20 cellular contexts compared by ENCODE assay signal in genomic region chr2:119786312-119786711, GRCh38. TPM values are rescaled to one million over a fixed set of nuclear protein-coding genes. Genes with fewer than 3 reads are reported as not detected.
DNase-seq lines count a peak whose midpoint lies in the region; ATAC-seq and TF ChIP-seq lines count a peak whose summit lies in the region.
"Had no signal": no experiment of that assay in that cellular context is flagged by ENCODE, and none has a peak within 500 bp of the region (broad histone marks: within the 10 kb centered on the region; RNA-seq: fewer than 3 reads in every experiment).

No MANE protein-coding gene starts in this region.

- H3K27ac ChIP-seq in CD8-positive, alpha-beta T cell (ENCODE audit: low read depth, low read length), result no peak overlapping the region
- peak overlapping the region in 1 of 10 donors; percentile 3 for H3K27ac ChIP-seq in heart right ventricle
- H3K27ac ChIP-seq: C4-2B, Peyer's patch had no signal

- POLR2A ChIA-PET in CD8-positive, alpha-beta T cell (lab: Charles Lee), result no interaction called here

- peaks cover 21% of the 10 kb centered on the region for H3K36me3 Mint-ChIP-seq in CD8-positive, alpha-beta T cell
- no peaks in the 10 kb centered on the region for H3K36me3 Mint-ChIP-seq in central memory CD8-positive, alpha-beta T cell (ENCODE audit: insufficient read depth)

- H3K4me1 Mint-ChIP-seq in CD8-positive, alpha-beta T cell (ENCODE audit: low read depth), result peaks cover 40% of the 10 kb centered on the region
- peaks cover 37% of the 10 kb centered on the region for H3K4me1 Mint-ChIP-seq in central memory CD8-positive, alpha-beta T cell

- peaks cover 4% of the 10 kb centered on the region for H3K9me3 ChIP-seq in CD8-positive, alpha-beta T cell (ENCODE audit: low read length)
- peaks cover 0 to 30% (median 23%) of the 10 kb centered on the region in 11 donors for H3K9me3 ChIP-seq in heart right ventricle
- H3K9me3 ChIP-seq: Peyer's patch had no signal

- WGBS in heart right ventricle, 2 donors, result 96 to 97% methylated on average over 1 of the region's 1 CpG

- no peak overlapping the region for H3K4me3 Mint-ChIP-seq in CD8-positive, alpha-beta T cell
- H3K4me3 Mint-ChIP-seq in central memory CD8-positive, alpha-beta T cell, result no peak overlapping the region

- DNase-seq in AG10803 (ENCODE audit: low read depth) (peak; percentile 11), heart right ventricle (no peak), NCI-H1092 (lab: John Stamatoyannopoulos, UW) (no peak), NCI-H1930 (lab: John Stamatoyannopoulos, UW) (no peak), DMS79 (lab: John Stamatoyannopoulos, UW) (no peak)
- no peak for DNase-seq in CD8-positive, alpha-beta T cell
- DNase-seq in central memory CD8-positive, alpha-beta T cell (ENCODE audit: low spot score in 2 of 2), result no peak
- DNase-seq: AML-193, COR-L47, DMS153, GF-D8, KBM-7, NCI-H1105 treated with DMSO at 0.1 percent for 48 hours, NCI-H187, NCI-H345, NCI-H526 treated with DMSO at 0.1 percent for 48 hours, Peyer's patch had no signal

- no peak overlapping the region for H3K4me3 ChIP-seq in AG10803 (ENCODE audit: low read length)
- H3K4me3 ChIP-seq in CD8-positive, alpha-beta T cell (ENCODE audit: low read depth, low read length), result no peak overlapping the region
- no peak overlapping the region for H3K4me3 ChIP-seq in heart right ventricle
- H3K4me3 ChIP-seq: Peyer's patch had no signal

- no peak for TF ChIP-seq CTCF in AG10803 (conservative IDR thresholded peaks at IDR 0.05; ENCODE audit: low read length)
- TF ChIP-seq CTCF in CD8-positive, alpha-beta T cell (IDR thresholded peaks at IDR 0.05), result no peak
- TF ChIP-seq CTCF in heart right ventricle (IDR thresholded peaks at IDR 0.05), result no peak

- no peaks in the 10 kb centered on the region for H3K27me3 Mint-ChIP-seq in CD8-positive, alpha-beta T cell (ENCODE audit: low read depth)
- no peaks in the 10 kb centered on the region for H3K27me3 Mint-ChIP-seq in central memory CD8-positive, alpha-beta T cell

- H3K36me3 ChIP-seq in CD8-positive, alpha-beta T cell (ENCODE audit: insufficient read depth, low read length), result no peaks in the 10 kb centered on the region
- peaks cover 0 to 6% (median 0%) of the 10 kb centered on the region in 9 donors for H3K36me3 ChIP-seq in heart right ventricle
- H3K36me3 ChIP-seq: Peyer's patch had no signal

- intact Hi-C loops in CD8-positive, alpha-beta T cell (cut with DNase I, micrococcal nuclease), result no loop called here
- intact Hi-C loops in heart right ventricle (cut with DNase I), result no loop called here

- H3K27ac Mint-ChIP-seq in CD8-positive, alpha-beta T cell, result peak overlapping the region; percentile 18
- peak overlapping the region; percentile 13 for H3K27ac Mint-ChIP-seq in central memory CD8-positive, alpha-beta T cell (ENCODE audit: low read depth)

- peaks cover 9% of the 10 kb centered on the region for H3K9me3 Mint-ChIP-seq in CD8-positive, alpha-beta T cell
- H3K9me3 Mint-ChIP-seq in central memory CD8-positive, alpha-beta T cell, result no peaks in the 10 kb centered on the region

- peaks cover 7% of the 10 kb centered on the region for H3K4me1 ChIP-seq in CD8-positive, alpha-beta T cell (ENCODE audit: insufficient read depth, low read length)
- peaks cover 0 to 21% (median 6%) of the 10 kb centered on the region in 9 donors for H3K4me1 ChIP-seq in heart right ventricle
- H3K4me1 ChIP-seq: Peyer's patch had no signal

- H3K27me3 ChIP-seq in CD8-positive, alpha-beta T cell (ENCODE audit: insufficient read depth, low read length), result no peaks in the 10 kb centered on the region
- H3K27me3 ChIP-seq in heart right ventricle, result no peaks in the 10 kb centered on the region
- H3K27me3 ChIP-seq: Peyer's patch had no signal

- CTCF ChIA-PET in CD8-positive, alpha-beta T cell (lab: Charles Lee), result no interaction called here

- ATAC-seq in CD8-positive, alpha-beta T cell, result no peak
- ATAC-seq in central memory CD8-positive, alpha-beta T cell (replicated peaks; ENCODE audit: extremely low read depth, poor library complexity, severe bottlenecking), result no peak
- ATAC-seq in heart right ventricle (peak in 6 of 8 donors; percentile 51 to 82 (median 60)), HG03097 (IDR thresholded peaks at IDR 0.05; ENCODE audit: low FRiP score, unreplicated experiment) (no peak)
- ATAC-seq: HCT116 had no signal

RNA-seq across cellular contexts. Expression of gene PTPN4, which starts 26.6 kb away (rescaled TPM):
- total RNA-seq in CD8-positive, alpha-beta T cell, result 100 to 1,000 TPM; 104 to 105 TPM
- total RNA-seq in heart right ventricle, result 10 to 100 TPM; 25.9 to 56.1 (median 49.8) TPM
- polyA plus RNA-seq in heart right ventricle, result 1 to 10 TPM; 2.5 to 3.7 TPM

Comparison
In these comparisons a context has a peak if more than half of its experiments do, and no peak if none do; other contexts are left out.
1. ATAC-seq: peak in heart right ventricle (6 of 8); none in CD8-positive, alpha-beta T cell (single experiment), central memory CD8-positive, alpha-beta T cell (single experiment) and HG03097 (single experiment).